In genomic region chr10:47388879-47389278, GRCh38 we compare ENCODE assay signal across 35 cellular contexts. TPM values are rescaled to one million over a fixed set of nuclear protein-coding genes. Genes with fewer than 3 reads are reported as not detected.
"Had no signal": no experiment of that assay in that cellular context is flagged by ENCODE, and none has a peak within 500 bp of the region (broad histone marks: within the 10 kb centered on the region; RNA-seq: fewer than 3 reads in every experiment).

No MANE protein-coding gene starts in this region.

- H2AFZ ChIP-seq: neural progenitor cell, parathyroid adenoma had no signal

- H3K36me3 Mint-ChIP-seq: immature natural killer cell; neural progenitor cell; stimulated activated effector memory CD8-positive, alpha-beta T cell treated with anti-CD3 and anti-CD28 coated beads, Interleukin-12 subunit alpha, Interleukin-12 subunit beta, amount 100 ng/mL, for 72 hours had no signal

- H3K4me1 ChIP-seq: parathyroid adenoma, testis had no signal

- DNase-seq: cortex of kidney; effector memory CD8-positive, alpha-beta T cell; erythroblast; esophagus squamous epithelium; foreskin melanocyte; glutamatergic neuron; heart right ventricle; hypothalamus; immature natural killer cell; mesendoderm; midbrain; naive thymus-derived CD4-positive, alpha-beta T cell; right lobe of liver; stimulated activated CD4-positive, alpha-beta T cell treated with anti-CD3 and anti-CD28 coated beads, Interleukin-12 subunit alpha, Interleukin-12 subunit beta, amount 100 ng/mL, for 4 hours; stimulated activated CD4-positive, alpha-beta T cell treated with anti-CD3 and anti-CD28 coated beads, Interleukin-1b, Interleukin-23, amount 100 ng/mL, for 48 hours; stimulated activated CD4-positive, alpha-beta T cell treated with anti-CD3 and anti-CD28 coated beads, Interleukin-4, amount 100 ng/mL, for 1 hour; stimulated activated naive CD4-positive, alpha-beta T cell treated with Interleukin-2 at 50 U/mL for 16 hours; substantia nigra; testis; upper lobe of left lung had no signal

- H3K27ac Mint-ChIP-seq: effector memory CD8-positive, alpha-beta T cell; immature natural killer cell; naive thymus-derived CD4-positive, alpha-beta T cell; nephron; neural progenitor cell; progenitor cell of endocrine pancreas; stimulated activated effector memory CD8-positive, alpha-beta T cell treated with anti-CD3 and anti-CD28 coated beads, Interleukin-12 subunit alpha, Interleukin-12 subunit beta, amount 100 ng/mL, for 72 hours had no signal

- H3K4me2 ChIP-seq: neural progenitor cell, smooth muscle cell had no signal

- H3K36me3 ChIP-seq: esophagus squamous epithelium, heart right ventricle, neural progenitor cell, right lobe of liver, tibial artery, upper lobe of left lung had no signal

- H3K79me2 ChIP-seq: parathyroid adenoma had no signal

- H3K4me3 ChIP-seq: esophagus squamous epithelium, heart right ventricle, neural progenitor cell, right lobe of liver, smooth muscle cell, testis, tibial artery, upper lobe of left lung had no signal

- H3K9me3 Mint-ChIP-seq: effector memory CD8-positive, alpha-beta T cell; stimulated activated effector memory CD8-positive, alpha-beta T cell treated with anti-CD3 and anti-CD28 coated beads, Interleukin-12 subunit alpha, Interleukin-12 subunit beta, amount 100 ng/mL, for 72 hours had no signal

- FAIRE-seq: endometrium, keratinocyte, urothelium cell line had no signal

- H3K27ac ChIP-seq: esophagus squamous epithelium, heart right ventricle, neural progenitor cell, parathyroid adenoma, right lobe of liver, testis, tibial artery, upper lobe of left lung had no signal

- H3K9ac ChIP-seq: neural progenitor cell, parathyroid adenoma had no signal

- H3K9me3 ChIP-seq: esophagus squamous epithelium, right lobe of liver, testis, tibial artery, upper lobe of left lung had no signal

- H3K4me3 Mint-ChIP-seq: effector memory CD8-positive, alpha-beta T cell; immature natural killer cell; neural progenitor cell; stimulated activated effector memory CD8-positive, alpha-beta T cell treated with anti-CD3 and anti-CD28 coated beads, Interleukin-12 subunit alpha, Interleukin-12 subunit beta, amount 100 ng/mL, for 72 hours had no signal

- H3K27me3 ChIP-seq: esophagus squamous epithelium, right lobe of liver, testis, tibial artery, upper lobe of left lung had no signal

- ATAC-seq: effector memory CD8-positive, alpha-beta T cell; heart right ventricle; naive thymus-derived CD4-positive, alpha-beta T cell; right lobe of liver; stimulated activated effector memory CD8-positive, alpha-beta T cell treated with anti-CD3 and anti-CD28 coated beads, Interleukin-12 subunit alpha, Interleukin-12 subunit beta, amount 100 ng/mL, for 72 hours had no signal

RNA-seq across cellular contexts. Expression of gene ZNF488, which starts 4.8 kb away (rescaled TPM):
- total RNA-seq: naive thymus-derived CD4-positive, alpha-beta T cell; right lobe of liver had no signal
- polyA plus RNA-seq: immature natural killer cell, smooth muscle cell had no signal

RNA-seq across cellular contexts. Expression of gene RBP3, which starts 40.7 kb away (rescaled TPM):
- total RNA-seq: dermis microvascular lymphatic vessel endothelial cell; esophagus squamous epithelium; heart right ventricle; liver; lung microvascular endothelial cell; mucosa of gallbladder; naive thymus-derived CD4-positive, alpha-beta T cell; osteoblast; right lobe of liver; smooth muscle cell; upper lobe of left lung had no signal
- polyA plus RNA-seq: heart right ventricle; immature natural killer cell; keratinocyte; liver; naive thymus-derived CD4-positive, alpha-beta T cell; smooth muscle cell had no signal
